ENCODE assay signal across 9 cellular contexts in genomic region chrX:37348237-37349130, GRCh38. TPM values are rescaled to one million over a fixed set of nuclear protein-coding genes. Genes with fewer than 3 reads are reported as not detected.
A peak's percentile ranks its signal among the peaks of the same experiment; 100 is the strongest.
DNase-seq lines count a peak whose midpoint lies in the region; TF ChIP-seq lines count a peak whose summit lies in the region.
"Had no signal": no experiment of that assay in that cellular context is flagged by ENCODE, and none has a peak within 500 bp of the region (broad histone marks: within the 10 kb centered on the region; RNA-seq: fewer than 3 reads in every experiment).

No MANE protein-coding gene starts in this region.

- H3K4me1 Mint-ChIP-seq in activated naive CD4-positive, alpha-beta T cell treated with anti-CD3 and anti-CD28 coated beads for 36 hours (ENCODE audit: low read depth): peaks cover 4% of the 10 kb centered on the region
- peaks cover 4% of the 10 kb centered on the region for H3K4me1 Mint-ChIP-seq in endodermal cell

- H3K36me3 ChIP-seq in endodermal cell (ENCODE audit: control insufficient read depth, insufficient read depth, low read length) (no peaks in the 10 kb centered on the region), uterus (no peaks in the 10 kb centered on the region)

- H3K9me3 ChIP-seq in endodermal cell (ENCODE audit: control insufficient read depth, low read length): no peaks in the 10 kb centered on the region
- no peaks in the 10 kb centered on the region for H3K9me3 ChIP-seq in uterus

- H3K4me1 ChIP-seq in endodermal cell (ENCODE audit: control insufficient read depth, insufficient read depth, low read length): no peaks in the 10 kb centered on the region
- H3K4me1 ChIP-seq in uterus: peaks cover 0 to 4% of the 10 kb centered on the region in 2 donors

- H3K36me3 Mint-ChIP-seq in activated naive CD4-positive, alpha-beta T cell treated with anti-CD3 and anti-CD28 coated beads for 36 hours (ENCODE audit: low read depth): no peaks in the 10 kb centered on the region
- H3K36me3 Mint-ChIP-seq in endodermal cell (ENCODE audit: low read depth): no peaks in the 10 kb centered on the region

- H3K4me3 ChIP-seq in endodermal cell (ENCODE audit: low read length) (peak overlapping the region; percentile 60), uterus (peak overlapping the region; percentile 39 to 65)

- H3K4me3 Mint-ChIP-seq in activated naive CD4-positive, alpha-beta T cell treated with anti-CD3 and anti-CD28 coated beads for 36 hours: peak overlapping the region; percentile 21
- H3K4me3 Mint-ChIP-seq in endodermal cell: peak overlapping the region; percentile 82

- TF ChIP-seq POLR2A in uterus (IDR thresholded peaks at IDR 0.05): no peak

- TF ChIP-seq CTCF in endodermal cell (conservative IDR thresholded peaks at IDR 0.05) (no peak), uterus (IDR thresholded peaks at IDR 0.05) (no peak)

- H3K9me3 Mint-ChIP-seq in activated naive CD4-positive, alpha-beta T cell treated with anti-CD3 and anti-CD28 coated beads for 36 hours: no peaks in the 10 kb centered on the region
- H3K9me3 Mint-ChIP-seq in endodermal cell: peaks cover 22% of the 10 kb centered on the region

- no peak overlapping the region for H3K9ac ChIP-seq in endodermal cell (ENCODE audit: extremely low read depth, low read length, poor library complexity, severe bottlenecking)

- CTCF ChIA-PET in activated naive CD4-positive, alpha-beta T cell treated with anti-CD3 and anti-CD28 coated beads for 36 hours (lab: Charles Lee): no interaction called here

- intact Hi-C loops in activated naive CD4-positive, alpha-beta T cell treated with anti-CD3 and anti-CD28 coated beads for 36 hours (cut with micrococcal nuclease): no loop called here
- intact Hi-C loops in uterus (cut with DNase I; ENCODE audit: low total_unique reads): no loop called here

- WGBS in endodermal cell (ENCODE audit: insufficient coverage in 1 of 2, insufficient read length in 1 of 2), 2 experiments: 21% methylated on average over 22 of the region's 24 CpGs; no CpG with 5 or more reads in 1 of the 2 experiments

- no peak for DNase-seq in activated naive CD4-positive, alpha-beta T cell treated with anti-CD3 and anti-CD28 coated beads for 36 hours
- no peak for DNase-seq in activated naive CD4-positive, alpha-beta T cell treated with Interleukin-2 at 50 U/mL for 16 hours
- DNase-seq in endodermal cell: no peak
- peak; percentile 31 for DNase-seq in midbrain (lab: John Stamatoyannopoulos, UW)
- no peak for DNase-seq in uterus
- DNase-seq in stimulated activated CD4-positive, alpha-beta T cell treated with anti-CD3 and anti-CD28 coated beads, Interleukin-4, amount 100 ng/mL, for 24 hours: no peak
- no peak for DNase-seq in HUDEP-2 (lab: John Stamatoyannopoulos, UW; ENCODE audit: unreplicated experiment in 76 of 76)
- DNase-seq in KG1 (lab: John Stamatoyannopoulos, UW): no peak
- DNase-seq: DMS79 had no signal

- no peak overlapping the region for H3K27ac Mint-ChIP-seq in activated naive CD4-positive, alpha-beta T cell treated with anti-CD3 and anti-CD28 coated beads for 36 hours
- H3K27ac Mint-ChIP-seq in endodermal cell: no peak overlapping the region

- H3K27me3 ChIP-seq in endodermal cell (ENCODE audit: control insufficient read depth, insufficient read depth, low read length, poor library complexity, severe bottlenecking): peaks cover 5% of the 10 kb centered on the region
- H3K27me3 ChIP-seq in uterus: no peaks in the 10 kb centered on the region

- H3K27ac ChIP-seq in endodermal cell (ENCODE audit: low read depth, low read length) (no peak overlapping the region), uterus (peak overlapping the region; percentile 64 to 81)

- peaks cover 15% of the 10 kb centered on the region for H3K27me3 Mint-ChIP-seq in activated naive CD4-positive, alpha-beta T cell treated with anti-CD3 and anti-CD28 coated beads for 36 hours (ENCODE audit: low read depth)
- H3K27me3 Mint-ChIP-seq in endodermal cell (ENCODE audit: insufficient read depth): peaks cover 12% of the 10 kb centered on the region

RNA-seq across cellular contexts. Expression of gene PRRG1, which starts 0.7 kb away (rescaled TPM):
- not detected for total RNA-seq in activated naive CD4-positive, alpha-beta T cell treated with anti-CD3 and anti-CD28 coated beads for 36 hours
- total RNA-seq in endodermal cell: 1 to 10 TPM; 3.1 to 5.2 TPM
- 6.6 TPM for polyA plus RNA-seq in endodermal cell (2013, experiment 1 of 2)
- polyA plus RNA-seq in endodermal cell (2013, experiment 2 of 2): 6.4 TPM
- total RNA-seq in uterus: 10 to 100 TPM in 2 of 4 donors, 1 to 10 TPM in 2; 5.6 to 17.1 (median 10.9) TPM

Comparison
In these comparisons a context has a peak if more than half of its experiments do, and no peak if none do; other contexts are left out.
1. RNA of gene PRRG1, which starts 0.7 kb away (total RNA-seq): 5.6 to 17.1 TPM in uterus and 3.1 to 5.2 TPM in endodermal cell; not detected in activated naive CD4-positive, alpha-beta T cell treated with anti-CD3 and anti-CD28 coated beads for 36 hours; every median in the first group is over 4 times any median in the second.